In the genomic region with DNA sequence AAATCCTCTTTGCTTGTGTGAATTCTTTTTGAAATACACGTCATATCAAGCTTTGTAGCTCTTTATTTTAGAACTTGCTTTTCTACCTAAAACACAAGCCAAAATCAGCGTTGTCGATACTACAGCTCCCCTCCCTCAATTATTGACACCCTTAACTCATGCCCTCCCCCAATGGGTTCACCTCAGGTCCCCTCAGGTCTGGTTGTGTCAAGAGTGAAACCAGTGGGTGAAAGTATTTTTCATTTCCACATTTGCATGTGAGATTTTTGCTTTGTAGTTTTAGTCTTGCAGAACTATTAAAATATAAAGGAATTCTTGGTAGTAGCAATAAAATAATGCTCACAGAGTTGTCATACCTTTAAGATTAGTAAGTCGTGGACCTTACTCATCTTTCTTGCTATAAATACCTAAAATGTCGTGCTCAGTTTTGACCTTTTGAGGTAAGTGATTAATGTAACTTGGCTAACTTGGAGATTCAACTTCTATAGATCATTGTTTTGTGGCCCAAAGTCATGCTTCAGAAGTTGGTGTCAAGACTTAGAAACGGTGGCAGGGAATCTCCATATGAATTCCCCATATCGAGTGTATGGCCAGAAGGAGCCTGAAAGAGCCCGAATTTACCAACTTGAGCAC, we compare ENCODE assay signal across 8 cellular contexts.
A peak's percentile ranks its signal among the peaks of the same experiment; 100 is the strongest.
DNase-seq lines count a peak whose midpoint lies in the region; ATAC-seq lines count a peak whose summit lies in the region.

No MANE protein-coding gene starts in this region.

- CTCF ChIA-PET in activated naive CD4-positive, alpha-beta T cell treated with anti-CD3 and anti-CD28 coated beads, Interleukin-2, amount 10 ng/mL, durations not matched to agents 7 days and 5 days (lab: Charles Lee), result no interaction called here

- no peaks in the 10 kb centered on the region for H3K36me3 Mint-ChIP-seq in activated naive CD4-positive, alpha-beta T cell treated with anti-CD3 and anti-CD28 coated beads, Interleukin-2, amount 10 ng/mL, durations not matched to agents 7 days and 5 days
- peaks cover 9% of the 10 kb centered on the region for H3K36me3 Mint-ChIP-seq in central memory CD8-positive, alpha-beta T cell (ENCODE audit: insufficient read depth)

- DNase-seq in activated naive CD4-positive, alpha-beta T cell treated with anti-CD3 and anti-CD28 coated beads, Interleukin-2, amount 10 ng/mL, durations not matched to agents 7 days and 5 days, result no peak
- no peak for DNase-seq in activated naive CD4-positive, alpha-beta T cell treated with anti-CD3 and anti-CD28 coated beads, Interleukin-2, amount 50 U/mL, for 16 hours
- DNase-seq in HS-5 (ENCODE audit: low read depth) (peak; percentile 49), skeletal muscle cell (ENCODE audit: low read depth) (peak; percentile 21), middle frontal gyrus (ENCODE audit: extremely low spot score, low spot score) (no peak), NCI-H1930 (lab: John Stamatoyannopoulos, UW) (no peak), NCI-H2227 treated with DMSO at 0.1 percent for 48 hours (lab: John Stamatoyannopoulos, UW) (no peak)
- DNase-seq in central memory CD8-positive, alpha-beta T cell (ENCODE audit: low spot score in 2 of 2), result no peak

- H3K27me3 Mint-ChIP-seq in activated naive CD4-positive, alpha-beta T cell treated with anti-CD3 and anti-CD28 coated beads, Interleukin-2, amount 10 ng/mL, durations not matched to agents 7 days and 5 days, result no peaks in the 10 kb centered on the region
- no peaks in the 10 kb centered on the region for H3K27me3 Mint-ChIP-seq in central memory CD8-positive, alpha-beta T cell

- H3K4me1 Mint-ChIP-seq in activated naive CD4-positive, alpha-beta T cell treated with anti-CD3 and anti-CD28 coated beads, Interleukin-2, amount 10 ng/mL, durations not matched to agents 7 days and 5 days, result peaks cover 21% of the 10 kb centered on the region
- peaks cover 15% of the 10 kb centered on the region for H3K4me1 Mint-ChIP-seq in central memory CD8-positive, alpha-beta T cell

- H3K27ac Mint-ChIP-seq in activated naive CD4-positive, alpha-beta T cell treated with anti-CD3 and anti-CD28 coated beads, Interleukin-2, amount 10 ng/mL, durations not matched to agents 7 days and 5 days, result no peak overlapping the region
- H3K27ac Mint-ChIP-seq in central memory CD8-positive, alpha-beta T cell (ENCODE audit: low read depth), result no peak overlapping the region

- ATAC-seq in central memory CD8-positive, alpha-beta T cell (replicated peaks; ENCODE audit: extremely low read depth, poor library complexity, severe bottlenecking), result no peak

- peak overlapping the region; percentile 95 for H3K4me3 ChIP-seq in skeletal muscle cell (ENCODE audit: low read depth, low read length)

- peak overlapping the region; percentile 72 for H3K4me3 Mint-ChIP-seq in activated naive CD4-positive, alpha-beta T cell treated with anti-CD3 and anti-CD28 coated beads, Interleukin-2, amount 10 ng/mL, durations not matched to agents 7 days and 5 days
- peak overlapping the region; percentile 80 for H3K4me3 Mint-ChIP-seq in central memory CD8-positive, alpha-beta T cell

- H3K9me3 Mint-ChIP-seq in activated naive CD4-positive, alpha-beta T cell treated with anti-CD3 and anti-CD28 coated beads, Interleukin-2, amount 10 ng/mL, durations not matched to agents 7 days and 5 days, result no peaks in the 10 kb centered on the region
- H3K9me3 Mint-ChIP-seq in central memory CD8-positive, alpha-beta T cell, result no peaks in the 10 kb centered on the region

Comparison
In these comparisons a context has a peak if more than half of its experiments do, and no peak if none do; other contexts are left out.
1. DNase-seq: peak in HS-5 (single experiment) and skeletal muscle cell (single experiment); none in activated naive CD4-positive, alpha-beta T cell treated with anti-CD3 and anti-CD28 coated beads, Interleukin-2, amount 10 ng/mL, durations not matched to agents 7 days and 5 days (single experiment), activated naive CD4-positive, alpha-beta T cell treated with anti-CD3 and anti-CD28 coated beads, Interleukin-2, amount 50 U/mL, for 16 hours (single experiment), central memory CD8-positive, alpha-beta T cell (0 of 2), middle frontal gyrus (single experiment), NCI-H1930 (0 of 2) and NCI-H2227 treated with DMSO at 0.1 percent for 48 hours (single experiment).